In genomic region chr11:97498891-97499290, GRCh38 we compare ENCODE assay signal across 9 cellular contexts.
"Had no signal": no experiment of that assay in that cellular context is flagged by ENCODE, and none has a peak within 500 bp of the region (broad histone marks: within the 10 kb centered on the region; RNA-seq: fewer than 3 reads in every experiment).

No MANE protein-coding gene starts in this region.

- H3K27ac Mint-ChIP-seq: GM23338, H9 had no signal

- ATAC-seq: GM23338 had no signal

- FAIRE-seq: H1, H54 had no signal

- H2AFZ ChIP-seq: GM23338 had no signal

- H3K4me1 Mint-ChIP-seq: GM23338, H9 had no signal

- H3K9ac ChIP-seq: KMS-11 had no signal

- H3K4me2 ChIP-seq: GM23338, KMS-11 had no signal

- H3K4me3 Mint-ChIP-seq: GM23338, H9 had no signal

- DNase-seq: H9, HCEC 1CT, IMR-90, KBM-7 had no signal

- H3K27ac ChIP-seq: HL-60, KMS-11 had no signal

- H3K4me3 ChIP-seq: GM23338 had no signal
